In the genomic region with DNA sequence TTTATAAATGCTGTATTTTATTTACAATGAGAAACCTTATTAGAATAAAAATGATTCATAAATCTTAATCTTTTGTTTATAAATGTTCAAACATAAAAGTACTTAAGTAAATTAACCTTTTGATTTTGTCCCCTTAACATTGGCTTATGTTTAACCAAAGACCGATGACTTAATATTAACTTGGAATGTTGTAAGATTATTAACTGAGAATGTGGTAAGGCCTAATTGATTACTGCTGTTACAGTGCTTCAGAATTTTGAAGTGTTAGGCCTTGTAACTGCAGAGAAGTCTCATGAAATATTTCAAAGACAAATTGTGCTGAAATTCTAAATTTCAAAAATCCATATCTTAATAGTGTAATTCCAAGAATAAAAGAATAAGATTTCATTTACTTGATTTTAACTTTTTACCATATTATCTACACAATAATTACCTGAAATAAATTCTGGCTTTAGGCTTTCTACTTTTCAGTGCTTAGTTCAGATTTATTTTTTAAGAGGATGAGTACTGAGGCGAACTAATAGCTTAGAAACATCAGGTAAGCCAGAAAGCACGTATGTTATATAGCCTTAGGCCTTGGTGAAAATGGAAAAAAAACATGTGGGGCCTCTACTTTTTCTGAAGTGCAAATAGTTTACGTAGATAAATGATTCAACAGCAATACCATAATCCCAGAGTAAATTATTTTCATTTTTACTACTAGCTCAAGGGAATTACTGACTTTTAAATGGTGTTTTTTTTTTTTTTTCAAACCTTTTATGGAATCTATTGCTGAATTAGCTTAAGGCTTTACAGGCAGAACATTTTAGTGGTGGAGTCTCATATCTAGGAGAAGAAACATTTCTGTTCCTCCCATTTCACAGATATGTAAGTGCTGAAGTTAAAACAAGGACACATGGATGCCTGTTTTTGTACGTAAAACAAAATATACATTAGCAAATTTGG, we compare ENCODE assay signal across 22 cellular contexts. TPM values are rescaled to one million over a fixed set of nuclear protein-coding genes. Genes with fewer than 3 reads are reported as not detected.
"Had no signal": no experiment of that assay in that cellular context is flagged by ENCODE, and none has a peak within 500 bp of the region (broad histone marks: within the 10 kb centered on the region; RNA-seq: fewer than 3 reads in every experiment).

No MANE protein-coding gene starts in this region.

- H3K27ac Mint-ChIP-seq: activated CD4-positive, alpha-beta T cell treated with anti-CD3 and anti-CD28 coated beads, Interleukin-2, amount 10 ng/mL, durations not matched to agents 7 days and 5 days; activated CD8-positive, alpha-beta memory T cell treated with anti-CD3 and anti-CD28 coated beads, Interleukin-2, amount 10 ng/mL, durations not matched to agents 7 days and 5 days; activated CD8-positive, alpha-beta T cell treated with anti-CD3 and anti-CD28 coated beads for 36 hours; activated naive CD8-positive, alpha-beta T cell treated with anti-CD3 and anti-CD28 coated beads, Interleukin-2, amount 50 U/mL, for 24 hours; activated T-helper 1 cell treated with anti-CD3 and anti-CD28 coated beads, Interleukin-12 subunit alpha, Interleukin-12 subunit beta, Interleukin-2, Interleukin-4 antibody, amounts not matched to agents 30 ng/mL and 10 ng/mL and 1 ng/mL, durations not matched to agents 14 hours and 24 hours and 36 hours; immature natural killer cell; memory B cell; natural killer cell treated with Interleukin-12 subunit alpha and Interleukin-12 subunit beta and Interleukin-15 and Interleukin-18, amount 100 ng/mL, for 72 hours; stimulated activated naive B cell treated with anti-CD40 and anti-IgM and Interleukin-4, amounts not matched to agents 10 μg/mL and 1 μg/mL and 100 μg/mL, for 72 hours had no signal

- H3K27me3 ChIP-seq: cardiac muscle cell, foreskin keratinocyte, sigmoid colon, transverse colon, uterus had no signal

- H3K36me3 ChIP-seq: cardiac muscle cell, sigmoid colon, transverse colon, uterus, WERI-Rb-1 had no signal

- H3K27ac ChIP-seq: cardiac muscle cell, foreskin keratinocyte, sigmoid colon, transverse colon, uterus, WERI-Rb-1 had no signal

- H3K36me3 Mint-ChIP-seq: activated CD8-positive, alpha-beta memory T cell treated with anti-CD3 and anti-CD28 coated beads, Interleukin-2, amount 10 ng/mL, durations not matched to agents 7 days and 5 days; immature natural killer cell; memory B cell; natural killer cell treated with Interleukin-12 subunit alpha and Interleukin-12 subunit beta and Interleukin-15 and Interleukin-18, amount 100 ng/mL, for 72 hours; stimulated activated naive B cell treated with anti-CD40 and anti-IgM and Interleukin-4, amounts not matched to agents 10 μg/mL and 1 μg/mL and 100 μg/mL, for 72 hours had no signal

- H3K4me1 Mint-ChIP-seq: activated CD4-positive, alpha-beta T cell treated with anti-CD3 and anti-CD28 coated beads, Interleukin-2, amount 10 ng/mL, durations not matched to agents 7 days and 5 days; activated CD8-positive, alpha-beta memory T cell treated with anti-CD3 and anti-CD28 coated beads, Interleukin-2, amount 10 ng/mL, durations not matched to agents 7 days and 5 days; activated naive CD8-positive, alpha-beta T cell treated with anti-CD3 and anti-CD28 coated beads, Interleukin-2, amount 50 U/mL, for 24 hours; immature natural killer cell; memory B cell; stimulated activated naive B cell treated with anti-CD40 and anti-IgM and Interleukin-4, amounts not matched to agents 10 μg/mL and 1 μg/mL and 100 μg/mL, for 72 hours had no signal

- H3K9me3 ChIP-seq: sigmoid colon, transverse colon, uterus had no signal

- H3K27me3 Mint-ChIP-seq: activated CD4-positive, alpha-beta T cell treated with anti-CD3 and anti-CD28 coated beads, Interleukin-2, amount 10 ng/mL, durations not matched to agents 7 days and 5 days; activated CD8-positive, alpha-beta memory T cell treated with anti-CD3 and anti-CD28 coated beads, Interleukin-2, amount 10 ng/mL, durations not matched to agents 7 days and 5 days; activated CD8-positive, alpha-beta T cell treated with anti-CD3 and anti-CD28 coated beads for 36 hours; activated naive CD8-positive, alpha-beta T cell treated with anti-CD3 and anti-CD28 coated beads, Interleukin-2, amount 50 U/mL, for 24 hours; memory B cell; natural killer cell treated with Interleukin-12 subunit alpha and Interleukin-12 subunit beta and Interleukin-15 and Interleukin-18, amount 100 ng/mL, for 72 hours had no signal

- H3K4me3 ChIP-seq: cardiac muscle cell, sigmoid colon, transverse colon, uterus had no signal

- ATAC-seq: activated CD8-positive, alpha-beta memory T cell treated with anti-CD3 and anti-CD28 coated beads, Interleukin-2, amount 10 ng/mL, durations not matched to agents 7 days and 5 days; activated CD8-positive, alpha-beta T cell treated with anti-CD3 and anti-CD28 coated beads for 36 hours; activated naive CD8-positive, alpha-beta T cell treated with anti-CD3 and anti-CD28 coated beads, Interleukin-2, amount 50 U/mL, for 24 hours; foreskin keratinocyte; natural killer cell treated with Interleukin-12 subunit alpha and Interleukin-12 subunit beta and Interleukin-15 and Interleukin-18, amount 100 ng/mL, for 72 hours; stimulated activated naive B cell treated with anti-CD40 and anti-IgM and Interleukin-4, amounts not matched to agents 10 μg/mL and 1 μg/mL and 100 μg/mL, for 72 hours had no signal

- DNase-seq: activated CD4-positive, alpha-beta T cell treated with anti-CD3 and anti-CD28 coated beads, Interleukin-2, amount 10 ng/mL, durations not matched to agents 7 days and 5 days; activated CD4-positive, CD25-positive, alpha-beta regulatory T cell treated with anti-CD3 and anti-CD28 coated beads, Interleukin-2, amount 50 U/mL, for 72 hours; activated CD8-positive, alpha-beta memory T cell treated with anti-CD3 and anti-CD28 coated beads, Interleukin-2, amount 10 ng/mL, durations not matched to agents 7 days and 5 days; activated CD8-positive, alpha-beta T cell treated with anti-CD3 and anti-CD28 coated beads for 36 hours; activated gamma-delta T cell; activated naive CD4-positive, alpha-beta T cell treated with anti-CD3 and anti-CD28 coated beads, Interleukin-2, amount 50 U/mL, for 16 hours; activated naive CD8-positive, alpha-beta T cell treated with anti-CD3 and anti-CD28 coated beads, Interleukin-2, amount 50 U/mL, for 24 hours; activated T-cell treated with anti-CD3 and anti-CD28 coated beads for 4 hours; erythroblast; foreskin keratinocyte; immature natural killer cell; sigmoid colon; stimulated activated CD4-positive, alpha-beta T cell treated with anti-CD3 and anti-CD28 coated beads, Interleukin-2, amount 100 ng/mL, for 48 hours; stimulated activated CD8-positive, alpha-beta memory T cell treated with anti-CD3 and anti-CD28 coated beads, Interleukin-4, amount 100 ng/mL, for 48 hours; stimulated activated naive B cell treated with anti-CD40 and anti-IgM and Interleukin-4, amounts not matched to agents 10 μg/mL and 1 μg/mL and 100 μg/mL, for 72 hours; transverse colon; uterus; WERI-Rb-1 had no signal

- H3K4me3 Mint-ChIP-seq: activated CD4-positive, alpha-beta T cell treated with anti-CD3 and anti-CD28 coated beads, Interleukin-2, amount 10 ng/mL, durations not matched to agents 7 days and 5 days; activated CD8-positive, alpha-beta memory T cell treated with anti-CD3 and anti-CD28 coated beads, Interleukin-2, amount 10 ng/mL, durations not matched to agents 7 days and 5 days; activated CD8-positive, alpha-beta T cell treated with anti-CD3 and anti-CD28 coated beads for 36 hours; activated naive CD8-positive, alpha-beta T cell treated with anti-CD3 and anti-CD28 coated beads, Interleukin-2, amount 50 U/mL, for 24 hours; activated T-helper 1 cell treated with anti-CD3 and anti-CD28 coated beads, Interleukin-12 subunit alpha, Interleukin-12 subunit beta, Interleukin-2, Interleukin-4 antibody, amounts not matched to agents 30 ng/mL and 10 ng/mL and 1 ng/mL, durations not matched to agents 14 hours and 24 hours and 36 hours; immature natural killer cell; memory B cell; natural killer cell treated with Interleukin-12 subunit alpha and Interleukin-12 subunit beta and Interleukin-15 and Interleukin-18, amount 100 ng/mL, for 72 hours; stimulated activated naive B cell treated with anti-CD40 and anti-IgM and Interleukin-4, amounts not matched to agents 10 μg/mL and 1 μg/mL and 100 μg/mL, for 72 hours had no signal

- H3K9me3 Mint-ChIP-seq: activated CD4-positive, alpha-beta T cell treated with anti-CD3 and anti-CD28 coated beads, Interleukin-2, amount 10 ng/mL, durations not matched to agents 7 days and 5 days; activated CD8-positive, alpha-beta T cell treated with anti-CD3 and anti-CD28 coated beads for 36 hours; activated naive CD8-positive, alpha-beta T cell treated with anti-CD3 and anti-CD28 coated beads, Interleukin-2, amount 50 U/mL, for 24 hours; activated T-helper 1 cell treated with anti-CD3 and anti-CD28 coated beads, Interleukin-12 subunit alpha, Interleukin-12 subunit beta, Interleukin-2, Interleukin-4 antibody, amounts not matched to agents 30 ng/mL and 10 ng/mL and 1 ng/mL, durations not matched to agents 14 hours and 24 hours and 36 hours; immature natural killer cell; memory B cell; natural killer cell treated with Interleukin-12 subunit alpha and Interleukin-12 subunit beta and Interleukin-15 and Interleukin-18, amount 100 ng/mL, for 72 hours; stimulated activated naive B cell treated with anti-CD40 and anti-IgM and Interleukin-4, amounts not matched to agents 10 μg/mL and 1 μg/mL and 100 μg/mL, for 72 hours had no signal

- H3K4me1 ChIP-seq: foreskin keratinocyte, sigmoid colon, transverse colon, uterus had no signal

RNA-seq across cellular contexts. Expression of a gene that starts 6.0 kb away (rescaled TPM):
- polyA plus RNA-seq: immature natural killer cell had no signal
